8 cellular contexts compared by ENCODE assay signal in the genomic region with DNA sequence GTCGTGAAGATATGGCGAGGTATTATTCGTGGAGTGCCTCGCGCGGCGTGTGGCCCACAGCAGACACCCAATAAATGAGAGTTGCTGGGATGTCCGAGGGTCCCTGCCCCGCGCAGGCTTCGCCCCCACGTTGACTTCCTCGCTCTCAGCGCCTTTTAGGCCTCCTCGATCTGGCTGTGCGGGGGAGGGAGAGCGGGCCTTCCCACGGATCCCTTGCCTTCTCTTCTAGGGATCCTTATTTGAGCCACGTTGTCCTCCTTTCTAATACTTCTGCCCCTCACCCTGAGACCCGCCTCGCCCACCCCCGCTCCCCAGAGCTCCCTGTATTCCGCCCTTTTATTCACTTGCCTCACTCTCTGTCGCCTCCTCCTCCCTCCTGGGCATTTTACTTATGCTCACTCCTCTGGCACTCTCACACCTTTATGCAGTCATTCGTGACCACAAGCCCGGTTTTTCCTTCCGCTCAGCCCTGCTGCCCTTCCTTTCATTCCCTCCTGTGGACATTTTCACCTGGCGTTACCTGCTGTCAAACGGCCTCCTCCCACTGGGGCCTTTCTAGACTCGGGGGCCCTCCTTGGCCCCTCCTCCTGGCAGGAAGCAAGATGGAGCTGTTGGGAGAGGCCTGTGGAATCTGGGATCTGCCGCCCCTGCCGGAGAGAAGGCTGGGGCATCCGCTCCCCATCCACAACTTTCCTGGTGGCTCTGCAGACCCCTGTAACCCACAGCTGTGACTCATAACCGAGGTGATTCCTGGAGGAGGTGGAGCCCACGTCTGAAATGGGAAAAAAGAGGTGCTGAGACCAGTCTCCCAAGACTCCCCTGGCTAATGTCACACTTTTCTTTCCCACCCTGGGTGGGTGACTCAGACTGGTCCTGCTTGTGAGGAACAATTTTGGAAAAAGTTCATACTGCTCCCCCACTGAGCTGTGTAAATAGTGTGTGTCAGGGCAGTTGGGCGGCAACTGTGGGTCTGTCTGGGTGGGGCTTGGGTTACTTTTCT. TPM values are rescaled to one million over a fixed set of nuclear protein-coding genes. Genes with fewer than 3 reads are reported as not detected.
A peak's percentile ranks its signal among the peaks of the same experiment; 100 is the strongest.
DNase-seq lines count a peak whose midpoint lies in the region; ATAC-seq and TF ChIP-seq lines count a peak whose summit lies in the region.

No MANE protein-coding gene starts in this region.

- H3K27ac ChIP-seq in esophagus squamous epithelium (peak overlapping the region; percentile 92 to 99 (median 95)), muscle layer of colon (ENCODE audit: low read depth, low read length) (peak overlapping the region; percentile 95), upper lobe of right lung (peak overlapping the region; percentile 94)

- 2 to 6% methylated on average over 29 to 34 of the region's 36 CpGs for WGBS in esophagus squamous epithelium, 2 donors

- DNase-seq in NCI-H1092 treated with DMSO at 0.1 percent for 48 hours (lab: John Stamatoyannopoulos, UW) = peak; percentile 41
- DNase-seq in NCI-H1092 (lab: John Stamatoyannopoulos, UW) = no peak
- DNase-seq in M059J (ENCODE audit: low read depth) = peak; percentile 95
- peak; percentile 1 for DNase-seq in activated T-cell treated with anti-CD3 and anti-CD28 coated beads for 1 hour (ENCODE audit: low read depth)
- no peak for DNase-seq in esophagus squamous epithelium (lab: John Stamatoyannopoulos, UW)
- peak; percentile 74 for DNase-seq in upper lobe of right lung
- DNase-seq in NCI-H1930 (lab: John Stamatoyannopoulos, UW) = no peak

- peak; percentile 49 for ATAC-seq in upper lobe of right lung

- intact Hi-C loops in esophagus squamous epithelium (cut with DNase I) = no loop called here
- intact Hi-C loops in upper lobe of right lung (cut with DNase I) = no loop called here

- H3K27me3 ChIP-seq in esophagus squamous epithelium (no peaks in the 10 kb centered on the region), muscle layer of colon (ENCODE audit: control insufficient read depth in 1 of 2, insufficient read depth in 2 of 2, low read length in 2 of 2) (no peaks in the 10 kb centered on the region), upper lobe of right lung (no peaks in the 10 kb centered on the region)

- peaks cover 5 to 56% (median 18%) of the 10 kb centered on the region in 3 donors for H3K4me1 ChIP-seq in esophagus squamous epithelium
- peaks cover 25% of the 10 kb centered on the region for H3K4me1 ChIP-seq in muscle layer of colon (ENCODE audit: insufficient read depth, low read length)
- peaks cover 43% of the 10 kb centered on the region for H3K4me1 ChIP-seq in upper lobe of right lung

- peak in 1 of 4 donors; percentile 24 for TF ChIP-seq POLR2A in esophagus squamous epithelium (IDR thresholded peaks at IDR 0.05)

- TF ChIP-seq CTCF in esophagus squamous epithelium (IDR thresholded peaks at IDR 0.05) (peak in 4 of 6 experiments; percentile 29 to 52 (median 38)), upper lobe of right lung (IDR thresholded peaks at IDR 0.05) (peak; percentile 58)

- H3K36me3 ChIP-seq in esophagus squamous epithelium (no peaks in the 10 kb centered on the region), muscle layer of colon (ENCODE audit: insufficient read depth, low read length) (peaks cover 6% of the 10 kb centered on the region), upper lobe of right lung (no peaks in the 10 kb centered on the region)

- H3K9me3 ChIP-seq in esophagus squamous epithelium (no peaks in the 10 kb centered on the region), muscle layer of colon (ENCODE audit: low read length) (no peaks in the 10 kb centered on the region), upper lobe of right lung (no peaks in the 10 kb centered on the region)

- H3K4me3 ChIP-seq in esophagus squamous epithelium (peak overlapping the region; percentile 85 to 98 (median 94)), muscle layer of colon (ENCODE audit: low read depth in 1 of 2, low read length in 2 of 2) (peak overlapping the region; percentile 97 to 100), upper lobe of right lung (peak overlapping the region; percentile 95)

- peak overlapping the region; percentile 99 for H3K9ac ChIP-seq in muscle layer of colon (ENCODE audit: low read length)

RNA-seq across cellular contexts. Expression of a gene that starts 1.0 kb away (rescaled TPM):
- total RNA-seq in M059J (2014; rRNA removed; shearing (Covaris generic)) = 89.3 and 159 TPM in 2 replicates
- 100 to 1,000 TPM in 1 of 4 donors, 10 to 100 TPM in 3; 64.8 to 143 (median 75.0) TPM for total RNA-seq in esophagus squamous epithelium
- 148 TPM for total RNA-seq in upper lobe of right lung

Comparison
In these comparisons a context has a peak if more than half of its experiments do, and no peak if none do; other contexts are left out.
1. DNase-seq: peak in NCI-H1092 treated with DMSO at 0.1 percent for 48 hours (single experiment), M059J (single experiment), activated T-cell treated with anti-CD3 and anti-CD28 coated beads for 1 hour (single experiment) and upper lobe of right lung (single experiment); none in NCI-H1092 (single experiment), esophagus squamous epithelium (single experiment) and NCI-H1930 (0 of 2).
2. Peak in every context shown above with its lines, with median percentiles within 50 percentile points of each other: H3K27ac ChIP-seq and H3K4me3 ChIP-seq.